16 cellular contexts compared by ENCODE assay signal in the genomic region with DNA sequence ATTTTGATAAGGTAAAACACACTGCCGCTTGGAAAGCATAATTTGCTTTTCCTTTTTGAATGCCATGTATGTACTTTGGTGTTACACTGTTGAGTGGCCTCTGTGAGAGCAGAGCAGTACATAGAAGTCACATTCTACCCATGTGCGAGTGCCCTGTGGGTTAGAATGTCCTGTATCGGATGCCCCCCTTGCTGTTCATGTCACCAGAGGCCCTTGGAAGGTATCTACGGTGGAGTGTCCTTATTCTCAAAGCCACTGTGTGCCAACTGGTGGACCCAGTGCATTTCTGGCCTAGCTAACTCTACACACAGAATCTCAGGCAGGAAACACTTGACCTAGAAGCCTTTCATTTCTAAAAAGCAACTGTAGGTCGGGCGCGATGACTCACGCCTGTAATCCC.
"Had no signal": no experiment of that assay in that cellular context is flagged by ENCODE, and none has a peak within 500 bp of the region (broad histone marks: within the 10 kb centered on the region; RNA-seq: fewer than 3 reads in every experiment).

No MANE protein-coding gene starts in this region.

- H3K4me1 ChIP-seq: parathyroid adenoma had no signal

- H3K27ac ChIP-seq: foreskin keratinocyte, parathyroid adenoma had no signal

- H3K9ac ChIP-seq: parathyroid adenoma had no signal

- ATAC-seq: foreskin keratinocyte had no signal

- DNase-seq: activated CD4-positive, alpha-beta T cell treated with anti-CD3 and anti-CD28 coated beads for 4 hours; activated CD4-positive, alpha-beta T cell treated with anti-CD3 and anti-CD28 coated beads, Interleukin-2, amount 50 U/mL, for 48 hours; activated CD4-positive, CD25-positive, alpha-beta regulatory T cell; activated naive CD4-positive, alpha-beta T cell treated with Interleukin-2 at 50 U/mL for 16 hours; activated naive CD8-positive, alpha-beta T cell treated with anti-CD3 and anti-CD28 coated beads for 36 hours; activated T-cell treated with anti-CD3 and anti-CD28 coated beads, Interleukin-2, amount 50 U/mL, for 48 hours; amniotic stem cell; foreskin keratinocyte; glutamatergic neuron; hypothalamus; nucleus accumbens; spleen; stimulated activated CD4-positive, alpha-beta T cell treated with anti-CD3 and anti-CD28 coated beads, Interleukin-4, amount 100 ng/mL, for 1 hour; stimulated activated naive CD4-positive, alpha-beta T cell; upper lobe of left lung had no signal

- H2AFZ ChIP-seq: parathyroid adenoma had no signal

- H3K27me3 ChIP-seq: foreskin keratinocyte, spleen, upper lobe of left lung had no signal

- H3K9me3 ChIP-seq: spleen, upper lobe of left lung had no signal

- H3K79me2 ChIP-seq: parathyroid adenoma had no signal

- H3K4me3 ChIP-seq: spleen, upper lobe of left lung had no signal
